8 cellular contexts compared by ENCODE assay signal in the genomic region with DNA sequence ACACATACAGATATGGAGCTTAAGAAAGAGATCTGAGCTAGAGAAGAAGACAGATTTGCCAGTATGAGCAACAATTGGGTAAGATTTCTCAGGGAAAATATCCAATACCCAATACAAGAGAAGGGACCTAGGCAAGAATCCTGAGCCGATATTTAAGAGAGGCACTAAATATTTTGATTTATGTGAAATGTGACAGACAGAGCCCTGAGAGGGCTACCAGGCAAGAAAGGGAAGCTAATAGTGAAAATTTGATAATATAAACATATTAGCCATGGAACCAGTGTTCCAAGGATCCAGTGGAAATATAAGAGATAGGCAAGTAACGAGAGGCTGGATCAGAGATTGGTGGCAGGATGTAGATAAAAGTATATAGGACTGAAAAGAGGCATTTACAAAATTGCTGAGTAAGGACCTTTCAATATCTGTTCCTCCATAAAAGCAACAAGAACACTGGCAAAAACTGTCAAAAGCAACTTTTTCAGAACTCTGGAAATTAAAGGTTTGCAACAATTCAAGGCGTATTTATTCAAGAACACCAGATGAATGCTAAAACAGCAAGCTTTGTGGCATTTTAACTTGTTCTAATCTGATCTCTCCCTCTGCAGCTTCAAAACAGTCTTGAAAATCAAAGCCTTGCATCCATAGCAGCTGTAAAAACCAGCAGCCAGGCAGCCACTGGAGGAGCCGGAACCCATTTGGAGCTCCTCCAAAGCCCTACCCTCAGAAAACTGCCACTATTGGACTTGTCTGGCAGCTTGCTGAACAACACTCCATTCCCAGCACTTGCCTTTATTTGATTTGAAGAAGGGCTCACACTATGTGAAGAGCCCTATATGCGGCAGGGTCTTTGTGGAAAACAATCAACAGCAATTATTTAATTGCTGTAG. TPM values are rescaled to one million over a fixed set of nuclear protein-coding genes. Genes with fewer than 3 reads are reported as not detected.
DNase-seq lines count a peak whose midpoint lies in the region; ATAC-seq and TF ChIP-seq lines count a peak whose summit lies in the region.

No MANE protein-coding gene starts in this region.

- H3K4me1 Mint-ChIP-seq in immature natural killer cell = peaks cover 13 to 35% of the 10 kb centered on the region in 2 donors

- ATAC-seq in GM18907 (IDR thresholded peaks at IDR 0.05; ENCODE audit: unreplicated experiment) = no peak
- ATAC-seq in HG03460 (IDR thresholded peaks at IDR 0.05; ENCODE audit: unreplicated experiment) = no peak

- no peak overlapping the region for H3K4me3 ChIP-seq in testis

- TF ChIP-seq POLR2A in testis (IDR thresholded peaks at IDR 0.05) = no peak

- no peak for TF ChIP-seq CTCF in testis (IDR thresholded peaks at IDR 0.05)

- intact Hi-C loops in testis (cut with DNase I; ENCODE audit: low total_unique reads) = no loop called here

- peaks cover 0 to 2% (median 0%) of the 10 kb centered on the region in 3 donors for H3K27me3 Mint-ChIP-seq in immature natural killer cell (ENCODE audit: low read depth in 3 of 3)

- H3K36me3 Mint-ChIP-seq in immature natural killer cell = peaks cover 12 to 17% (median 12%) of the 10 kb centered on the region in 3 donors

- no peak overlapping the region for H3K4me3 Mint-ChIP-seq in immature natural killer cell

- no peaks in the 10 kb centered on the region for H3K9me3 ChIP-seq in testis

- no peaks in the 10 kb centered on the region for H3K27me3 ChIP-seq in testis

- H3K9me3 Mint-ChIP-seq in immature natural killer cell = peaks cover 0 to 14% (median 9%) of the 10 kb centered on the region in 6 donors

- H3K27ac ChIP-seq in testis = peak overlapping the region; percentile 9 to 21

- H3K27ac Mint-ChIP-seq in immature natural killer cell = no peak overlapping the region

- WGBS in testis, 2 donors = 74% methylated on average over 5 of the region's 5 CpGs

- H3K4me1 ChIP-seq in testis = peaks cover 17% of the 10 kb centered on the region

- DNase-seq in NCI-H82 (lab: John Stamatoyannopoulos, UW) (peak; percentile 8), NCI-H82 treated with DMSO at 0.1 percent for 48 hours (lab: John Stamatoyannopoulos, UW; ENCODE audit: unreplicated experiment) (no peak), amygdala (lab: John Stamatoyannopoulos, UW) (peak in 51 of 56 donors; percentile 2 to 78 (median 43)), islet precursor cell (peak; percentile 70), testis (peak; percentile 66), immature natural killer cell (no peak)

- no peaks in the 10 kb centered on the region for H3K36me3 ChIP-seq in testis (ENCODE audit: low read depth, missing control alignments)

RNA-seq across cellular contexts. Expression of gene REV3L, which starts 58.8 kb away (rescaled TPM):
- total RNA-seq in testis = 10 to 100 TPM; 48.8 to 56.8 TPM
- polyA plus RNA-seq in testis (ENCODE audit: insufficient read depth, low read depth, low replicate concordance) (11.1 TPM), immature natural killer cell (10 to 100 TPM in 1 of 3 donors, 1 to 10 TPM in 1, under 1 TPM in 1; 0.75 to 18.3 (median 9.0) TPM)

Comparison
In these comparisons a context has a peak if more than half of its experiments do, and no peak if none do; other contexts are left out.
1. DNase-seq: peak in NCI-H82 (single experiment), amygdala (51 of 56), islet precursor cell (single experiment) and testis (single experiment); none in NCI-H82 treated with DMSO at 0.1 percent for 48 hours (single experiment) and immature natural killer cell (0 of 3).